In the genomic region with DNA sequence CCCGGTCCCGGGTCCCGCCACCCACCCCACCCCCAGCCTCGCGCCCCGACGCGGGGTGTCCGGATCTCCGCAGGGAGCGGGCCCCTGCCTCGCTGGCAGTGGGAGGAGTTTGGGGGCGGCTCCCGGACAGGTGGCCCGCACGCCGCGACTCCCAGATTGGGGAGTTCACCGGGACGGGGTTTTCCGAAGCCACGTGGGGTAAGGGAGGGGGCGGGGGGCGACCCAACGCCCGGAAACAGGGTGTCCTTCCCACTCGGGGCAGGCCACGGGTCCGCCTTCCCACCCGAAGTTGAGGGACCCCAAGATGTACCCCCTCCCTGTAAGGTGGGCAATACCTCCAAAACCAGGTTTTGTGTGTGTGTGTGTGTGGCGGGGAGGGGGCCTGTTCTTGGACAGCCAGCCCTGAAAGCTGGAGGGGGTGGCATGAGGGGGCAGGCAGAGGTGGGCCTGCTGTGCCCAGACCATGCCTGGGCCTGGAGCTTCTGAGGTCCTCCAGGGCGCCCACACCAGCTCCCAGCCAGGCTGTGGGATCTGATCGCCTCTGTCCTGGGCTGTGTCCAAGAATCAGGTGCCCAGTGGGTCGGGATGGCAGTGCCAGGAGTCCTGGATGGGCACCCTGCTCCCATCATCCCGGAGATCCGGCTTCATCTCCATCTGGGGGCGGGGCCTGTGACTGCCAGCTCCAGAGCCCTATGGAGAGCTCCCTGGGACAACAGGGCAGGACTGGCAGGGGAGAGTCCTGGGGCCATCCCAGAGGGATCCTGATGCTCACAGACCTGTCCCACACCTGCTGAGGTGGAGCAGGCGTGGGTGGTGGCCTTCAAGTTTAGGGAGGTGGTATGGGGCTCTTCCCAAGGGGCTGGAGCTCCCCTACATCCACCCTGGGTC, we compare ENCODE assay signal across 1 cellular context.
TF ChIP-seq lines count a peak whose summit lies in the region.

No MANE protein-coding gene starts in this region.

TF ChIP-seq in GM23338, 12 proteins besides CTCF, POLR2A, EP300 and RAD21 (continued from another document):
- TF ChIP-seq, protein P1, sequence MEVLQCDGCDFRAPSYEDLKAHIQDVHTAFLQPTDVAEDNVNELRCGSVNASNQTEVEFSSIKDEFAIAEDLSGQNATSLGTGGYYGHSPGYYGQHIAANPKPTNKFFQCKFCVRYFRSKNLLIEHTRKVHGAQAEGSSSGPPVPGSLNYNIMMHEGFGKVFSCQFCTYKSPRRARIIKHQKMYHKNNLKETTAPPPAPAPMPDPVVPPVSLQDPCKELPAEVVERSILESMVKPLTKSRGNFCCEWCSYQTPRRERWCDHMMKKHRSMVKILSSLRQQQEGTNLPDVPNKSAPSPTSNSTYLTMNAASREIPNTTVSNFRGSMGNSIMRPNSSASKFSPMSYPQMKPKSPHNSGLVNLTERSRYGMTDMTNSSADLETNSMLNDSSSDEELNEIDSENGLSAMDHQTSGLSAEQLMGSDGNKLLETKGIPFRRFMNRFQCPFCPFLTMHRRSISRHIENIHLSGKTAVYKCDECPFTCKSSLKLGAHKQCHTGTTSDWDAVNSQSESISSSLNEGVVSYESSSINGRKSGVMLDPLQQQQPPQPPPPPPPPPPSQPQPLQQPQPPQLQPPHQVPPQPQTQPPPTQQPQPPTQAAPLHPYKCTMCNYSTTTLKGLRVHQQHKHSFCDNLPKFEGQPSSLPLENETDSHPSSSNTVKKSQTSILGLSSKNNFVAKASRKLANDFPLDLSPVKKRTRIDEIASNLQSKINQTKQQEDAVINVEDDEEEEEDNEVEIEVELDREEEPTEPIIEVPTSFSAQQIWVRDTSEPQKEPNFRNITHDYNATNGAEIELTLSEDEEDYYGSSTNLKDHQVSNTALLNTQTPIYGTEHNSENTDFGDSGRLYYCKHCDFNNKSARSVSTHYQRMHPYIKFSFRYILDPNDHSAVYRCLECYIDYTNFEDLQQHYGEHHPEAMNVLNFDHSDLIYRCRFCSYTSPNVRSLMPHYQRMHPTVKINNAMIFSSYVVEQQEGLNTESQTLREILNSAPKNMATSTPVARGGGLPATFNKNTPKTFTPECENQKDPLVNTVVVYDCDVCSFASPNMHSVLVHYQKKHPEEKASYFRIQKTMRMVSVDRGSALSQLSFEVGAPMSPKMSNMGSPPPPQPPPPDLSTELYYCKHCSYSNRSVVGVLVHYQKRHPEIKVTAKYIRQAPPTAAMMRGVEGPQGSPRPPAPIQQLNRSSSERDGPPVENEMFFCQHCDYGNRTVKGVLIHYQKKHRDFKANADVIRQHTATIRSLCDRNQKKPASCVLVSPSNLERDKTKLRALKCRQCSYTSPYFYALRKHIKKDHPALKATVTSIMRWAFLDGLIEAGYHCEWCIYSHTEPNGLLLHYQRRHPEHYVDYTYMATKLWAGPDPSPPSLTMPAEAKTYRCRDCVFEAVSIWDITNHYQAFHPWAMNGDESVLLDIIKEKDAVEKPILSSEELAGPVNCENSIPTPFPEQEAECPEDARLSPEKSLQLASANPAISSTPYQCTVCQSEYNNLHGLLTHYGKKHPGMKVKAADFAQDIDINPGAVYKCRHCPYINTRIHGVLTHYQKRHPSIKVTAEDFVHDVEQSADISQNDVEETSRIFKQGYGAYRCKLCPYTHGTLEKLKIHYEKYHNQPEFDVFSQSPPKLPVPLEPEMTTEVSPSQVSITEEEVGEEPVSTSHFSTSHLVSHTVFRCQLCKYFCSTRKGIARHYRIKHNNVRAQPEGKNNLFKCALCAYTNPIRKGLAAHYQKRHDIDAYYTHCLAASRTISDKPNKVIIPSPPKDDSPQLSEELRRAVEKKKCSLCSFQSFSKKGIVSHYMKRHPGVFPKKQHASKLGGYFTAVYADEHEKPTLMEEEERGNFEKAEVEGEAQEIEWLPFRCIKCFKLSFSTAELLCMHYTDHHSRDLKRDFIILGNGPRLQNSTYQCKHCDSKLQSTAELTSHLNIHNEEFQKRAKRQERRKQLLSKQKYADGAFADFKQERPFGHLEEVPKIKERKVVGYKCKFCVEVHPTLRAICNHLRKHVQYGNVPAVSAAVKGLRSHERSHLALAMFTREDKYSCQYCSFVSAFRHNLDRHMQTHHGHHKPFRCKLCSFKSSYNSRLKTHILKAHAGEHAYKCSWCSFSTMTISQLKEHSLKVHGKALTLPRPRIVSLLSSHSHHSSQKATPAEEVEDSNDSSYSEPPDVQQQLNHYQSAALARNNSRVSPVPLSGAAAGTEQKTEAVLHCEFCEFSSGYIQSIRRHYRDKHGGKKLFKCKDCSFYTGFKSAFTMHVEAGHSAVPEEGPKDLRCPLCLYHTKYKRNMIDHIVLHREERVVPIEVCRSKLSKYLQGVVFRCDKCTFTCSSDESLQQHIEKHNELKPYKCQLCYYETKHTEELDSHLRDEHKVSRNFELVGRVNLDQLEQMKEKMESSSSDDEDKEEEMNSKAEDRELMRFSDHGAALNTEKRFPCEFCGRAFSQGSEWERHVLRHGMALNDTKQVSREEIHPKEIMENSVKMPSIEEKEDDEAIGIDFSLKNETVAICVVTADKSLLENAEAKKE (CRISPR knock-in tag; IDR thresholded peaks at IDR 0.05) = no peak
- TF ChIP-seq POLR2AphosphoS5 (IDR thresholded peaks at IDR 0.05; ENCODE audit: low read depth) (no peak), REST (IDR thresholded peaks at IDR 0.05; ENCODE audit: unreplicated experiment) (no peak), ZNF114 (CRISPR knock-in tag; IDR thresholded peaks at IDR 0.05) (no peak)
TF ChIP-seq in GM23338: peak in this region for 0.
